Comparison of ENCODE assay signal across 8 cellular contexts in genomic region chr6:42929088-42929927, GRCh38. TPM values are rescaled to one million over a fixed set of nuclear protein-coding genes. Genes with fewer than 3 reads are reported as not detected.
A peak's percentile ranks its signal among the peaks of the same experiment; 100 is the strongest.
DNase-seq lines count a peak whose midpoint lies in the region; TF ChIP-seq lines count a peak whose summit lies in the region.

Gene CNPY3, plus strand, starts transcription at chr6:42929480. Its CDS starts 91 bp downstream, at chr6:42929571.

- peak within 1 kb of the TSS; percentile 65 for H3K4me3 ChIP-seq in effector memory CD4-positive, alpha-beta T cell (ENCODE audit: insufficient read depth, low read depth, low read length, poor library complexity, severe bottlenecking)

- H3K27me3 ChIP-seq in effector memory CD4-positive, alpha-beta T cell (replicated peaks; ENCODE audit: control insufficient read depth, insufficient read depth, low read length, poor library complexity, severe bottlenecking), result no peaks in the 10 kb centered on the region

- peak; percentile 96 for DNase-seq in CMK (ENCODE audit: low read depth)
- DNase-seq in GM20000 (ENCODE audit: low spot score), result peak; percentile 94
- DNase-seq in HT-29 (ENCODE audit: low spot score), result peak; percentile 95
- peak; percentile 97 for DNase-seq in NOMO-1 (lab: John Stamatoyannopoulos, UW; ENCODE audit: unreplicated experiment in 2 of 2)
- DNase-seq in effector memory CD4-positive, alpha-beta T cell, result peak; percentile 90 to 93 (median 92)
- peak; percentile 97 for DNase-seq in medulla oblongata (ENCODE audit: extremely low spot score)
- DNase-seq in stimulated activated CD8-positive, alpha-beta memory T cell treated with anti-CD3 and anti-CD28 coated beads, Interleukin-12 subunit alpha, Interleukin-12 subunit beta, amount 100 ng/mL, for 1 hour (ENCODE audit: low read depth), result peak; percentile 87

- H3K27ac ChIP-seq in effector memory CD4-positive, alpha-beta T cell (ENCODE audit: insufficient read depth, low read length, poor library complexity, severe bottlenecking), result peak within 1 kb of the TSS; percentile 96

- H3K9me3 ChIP-seq in effector memory CD4-positive, alpha-beta T cell (ENCODE audit: control insufficient read depth, low read length), result no peaks in the 10 kb centered on the region

- peaks cover 14% of the 10 kb centered on the region for H3K36me3 ChIP-seq in effector memory CD4-positive, alpha-beta T cell (ENCODE audit: control insufficient read depth, insufficient read depth, low read length)

- POLR2A ChIA-PET in activated CD8-positive, alpha-beta memory T cell treated with anti-CD3 and anti-CD28 coated beads for 36 hours (lab: Charles Lee), result interaction anchor here (0.5 to 1.8 kb wide), 19 partner anchors 11 to 387 kb away, joined by 3 to 14 read pairs (median 5); partner anchors contain the start of genes CUL7, KLHDC3, MEA1 and PEX6

- CTCF ChIA-PET in activated CD8-positive, alpha-beta memory T cell treated with anti-CD3 and anti-CD28 coated beads for 36 hours (lab: Charles Lee), result interaction anchor here (0.7 to 2.4 kb wide), 4 partner anchors 11 to 214 kb away, joined by 3 to 6 read pairs (median 5); no protein-coding TSS in a partner anchor

- TF ChIP-seq CTCF in GM20000 (IDR thresholded peaks at IDR 0.05; ENCODE audit: extremely low read depth, missing control alignments), result no peak

- peaks cover 23% of the 10 kb centered on the region for H3K4me1 ChIP-seq in effector memory CD4-positive, alpha-beta T cell (ENCODE audit: control insufficient read depth, insufficient read depth, low read length, poor library complexity, severe bottlenecking)

RNA-seq across cellular contexts. Expression of gene CNPY3, which starts in this region (rescaled TPM):
- total RNA-seq in HT-29 (2014; rRNA removed; shearing (Covaris generic)), result 50.2 and 54.5 TPM in 2 replicates
- total RNA-seq in activated CD8-positive, alpha-beta memory T cell treated with anti-CD3 and anti-CD28 coated beads for 36 hours, result 10 to 100 TPM; 48.8 to 50.2 TPM

Comparison
In these comparisons a context has a peak if more than half of its experiments do, and no peak if none do; other contexts are left out.
1. Peak in every context shown above with its lines: DNase-seq, H3K4me3 ChIP-seq and H3K27ac ChIP-seq.